Comparison of ENCODE assay signal across 9 cellular contexts in genomic region chr7:42235734-42236133, GRCh38. TPM values are rescaled to one million over a fixed set of nuclear protein-coding genes. Genes with fewer than 3 reads are reported as not detected.
A peak's percentile ranks its signal among the peaks of the same experiment; 100 is the strongest.
DNase-seq lines count a peak whose midpoint lies in the region; ATAC-seq and TF ChIP-seq lines count a peak whose summit lies in the region.
"Had no signal": no experiment of that assay in that cellular context is flagged by ENCODE, and none has a peak within 500 bp of the region (broad histone marks: within the 10 kb centered on the region; RNA-seq: fewer than 3 reads in every experiment).

No MANE protein-coding gene starts in this region.

- no peak overlapping the region for H2BK15ac ChIP-seq in IMR-90 (ENCODE audit: low read depth, low read length)

- no peak overlapping the region for H2BK5ac ChIP-seq in IMR-90 (ENCODE audit: low read depth, low read length, poor library complexity, severe bottlenecking)

- H3K4me1 Mint-ChIP-seq in dendritic cell treated with granulocyte-macrophage colony-stimulating factor and Interleukin-4, amounts not matched to agents 40 ng/mL and 50 ng/mL, for 4 days (ENCODE audit: low read depth), result peaks cover 23% of the 10 kb centered on the region
- H3K4me1 Mint-ChIP-seq in naive thymus-derived CD4-positive, alpha-beta T cell, result peaks cover 11 to 21% (median 17%) of the 10 kb centered on the region in 7 donors

- ATAC-seq in IMR-90 (ENCODE audit: low read depth), result no peak
- no peak for ATAC-seq in naive thymus-derived CD4-positive, alpha-beta T cell
- ATAC-seq in GM21515 (IDR thresholded peaks at IDR 0.05; ENCODE audit: unreplicated experiment), result no peak
- no peak for ATAC-seq in GM18909 (IDR thresholded peaks at IDR 0.05; ENCODE audit: poor library complexity, unreplicated experiment)

- H3K56ac ChIP-seq in IMR-90 (ENCODE audit: extremely low read depth, insufficient read depth, low read length), result peak overlapping the region; percentile 43; the same call in 1 of the 2 replicates

- H4K20me1 ChIP-seq in IMR-90 (ENCODE audit: insufficient read depth, low read length), result peaks cover 13% of the 10 kb centered on the region

- H2BK120ac ChIP-seq in IMR-90 (ENCODE audit: low read depth, low read length), result peak overlapping the region; percentile 35; the same call in 1 of the 2 replicates

- peak overlapping the region; percentile 97 for H2AFZ ChIP-seq in IMR-90 (replicated peaks; ENCODE audit: low read length, poor library complexity)

- peak overlapping the region; percentile 16; the same call in 1 of the 2 replicates for H4K91ac ChIP-seq in IMR-90 (ENCODE audit: insufficient read depth, low read depth, low read length)

- no peak overlapping the region for H2AK5ac ChIP-seq in IMR-90 (ENCODE audit: low read depth, low read length)

- H3K4me2 ChIP-seq in IMR-90 (ENCODE audit: low read depth, low read length), result peak overlapping the region; percentile 86

- CTCF ChIA-PET in AG04449 (lab: Yijun Ruan, JAX), result interaction anchor here (1.3 kb wide), 1 partner anchor 294 kb away, joined by 3 read pairs; no protein-coding TSS in a partner anchor
- CTCF ChIA-PET in IMR-90 (lab: Yijun Ruan, JAX), result no interaction called here
- CTCF ChIA-PET in naive thymus-derived CD4-positive, alpha-beta T cell (lab: Charles Lee), result no interaction called here

- H3K79me1 ChIP-seq in IMR-90 (ENCODE audit: low read depth in 1 of 2, low read length in 2 of 2), result peaks cover 10 to 27% of the 10 kb centered on the region in 2 experiments; a peak in 3 of 4 replicates

- BruUV-seq in IMR-90 (replicated peaks; lab: Mats Ljungman, UMichigan), result no TSS peak

- intact Hi-C loops in IMR-90 (cut with micrococcal nuclease), result loop anchor here (2.0 to 5.0 kb wide), 6 partner anchors 83 to 597 kb away; no protein-coding TSS in a partner anchor
- intact Hi-C loops in dendritic cell treated with granulocyte-macrophage colony-stimulating factor and Interleukin-4, amounts not matched to agents 40 ng/mL and 50 ng/mL, for 4 days (cut with micrococcal nuclease), result loop anchor here (10.0 kb wide), 1 partner anchor 59 kb away; no protein-coding TSS in a partner anchor
- intact Hi-C loops in naive thymus-derived CD4-positive, alpha-beta T cell (cut with micrococcal nuclease), result no loop called here

- peak overlapping the region; percentile 86 for H3K4me3 ChIP-seq in AG04449 (ENCODE audit: low read depth, low read length)
- peak overlapping the region; percentile 55 for H3K4me3 ChIP-seq in IMR-90 (ENCODE audit: insufficient read depth, low read depth, low read length)
- no peak overlapping the region for H3K4me3 ChIP-seq in naive thymus-derived CD4-positive, alpha-beta T cell (ENCODE audit: low read length)

- no peaks in the 10 kb centered on the region for H3K9me3 ChIP-seq in IMR-90 (ENCODE audit: control insufficient read depth, insufficient read depth, low read length)
- H3K9me3 ChIP-seq in naive thymus-derived CD4-positive, alpha-beta T cell (ENCODE audit: control insufficient read depth in 2 of 3, low read length in 3 of 3), result no peaks in the 10 kb centered on the region

- in situ Hi-C loops in IMR-90 (cut with MboI; ENCODE audit: low sequenced_read_pairs), result loop anchor here (25.0 kb wide), 1 partner anchor 248 kb away; no protein-coding TSS in a partner anchor

- H3K27ac ChIP-seq in IMR-90 (ENCODE audit: insufficient read depth, low read length), result peak overlapping the region; percentile 88
- H3K27ac ChIP-seq in naive thymus-derived CD4-positive, alpha-beta T cell (ENCODE audit: low read depth, low read length), result no peak overlapping the region

- no peak overlapping the region for H2BK20ac ChIP-seq in IMR-90 (ENCODE audit: low read depth, low read length)

- no peaks in the 10 kb centered on the region for H3K36me3 Mint-ChIP-seq in dendritic cell treated with granulocyte-macrophage colony-stimulating factor and Interleukin-4, amounts not matched to agents 40 ng/mL and 50 ng/mL, for 4 days (ENCODE audit: low read depth)
- H3K36me3 Mint-ChIP-seq in naive thymus-derived CD4-positive, alpha-beta T cell, result no peaks in the 10 kb centered on the region

- TF ChIP-seq CTCF in AG04449 (IDR thresholded peaks at IDR 0.05; ENCODE audit: insufficient read depth, low read length, missing control alignments) (no peak), IMR-90 (conservative IDR thresholded peaks at IDR 0.05; ENCODE audit: low read depth, low read length) (no peak)

- H4K5ac ChIP-seq in IMR-90 (ENCODE audit: low read depth, low read length), result 0 out of 2 replicates have a peak overlapping the region, but pooled peaks have one; percentile 18

- H3K27me3 Mint-ChIP-seq in dendritic cell treated with granulocyte-macrophage colony-stimulating factor and Interleukin-4, amounts not matched to agents 40 ng/mL and 50 ng/mL, for 4 days, result peaks cover 78% of the 10 kb centered on the region
- H3K27me3 Mint-ChIP-seq in naive thymus-derived CD4-positive, alpha-beta T cell, result peaks cover 55 to 80% (median 71%) of the 10 kb centered on the region in 5 donors

- TF ChIP-seq POLR2A in IMR-90 (IDR thresholded peaks at IDR 0.05; ENCODE audit: low read depth, low read length), result no peak

- DNase-seq in AG04449 (ENCODE audit: low read depth, low spot score) (no peak), IMR-90 (no peak), NCI-H2081 treated with DMSO at 0.1 percent for 48 hours (lab: John Stamatoyannopoulos, UW) (no peak)
- DNase-seq in naive thymus-derived CD4-positive, alpha-beta T cell, result no peak
- no peak for DNase-seq in effector CD4-positive, alpha-beta T cell
- DNase-seq: NCI-H1694 had no signal

- H2AK9ac ChIP-seq in IMR-90 (replicated peaks; ENCODE audit: low read depth, low read length, poor library complexity), result peak overlapping the region; percentile 25

- POLR2A ChIA-PET in AG04449 (lab: Yijun Ruan, JAX) (no interaction called here), IMR-90 (lab: Charles Lee; ENCODE audit: unreplicated experiment) (no interaction called here)
- POLR2A ChIA-PET in naive thymus-derived CD4-positive, alpha-beta T cell (lab: Charles Lee), result no interaction called here

- H4K8ac ChIP-seq in IMR-90 (ENCODE audit: low read depth in 2 of 2, low read length in 2 of 2), result peak overlapping the region; percentile 54 to 81; a peak in 2 of 4 replicates

- WGBS in IMR-90 (ENCODE audit: extremely low coverage in 2 of 2, insufficient read length in 1 of 2), 2 experiments, result 20% methylated on average over 2 of the region's 12 CpGs; no CpG with 5 or more reads in 1 of the 2 experiments

- peak overlapping the region; percentile 56 for H3K18ac ChIP-seq in IMR-90 (ENCODE audit: low read depth, low read length)

- peak overlapping the region; percentile 83 for H3K9ac ChIP-seq in IMR-90 (ENCODE audit: low read depth, low read length)

- H3K4me1 ChIP-seq in IMR-90 (ENCODE audit: control insufficient read depth, insufficient read depth, low read length), result peaks cover 11% of the 10 kb centered on the region
- H3K4me1 ChIP-seq in naive thymus-derived CD4-positive, alpha-beta T cell (ENCODE audit: control insufficient read depth in 2 of 2, insufficient read depth in 2 of 2, low read length in 2 of 2), result no peaks in the 10 kb centered on the region

- H3K4me3 Mint-ChIP-seq in dendritic cell treated with granulocyte-macrophage colony-stimulating factor and Interleukin-4, amounts not matched to agents 40 ng/mL and 50 ng/mL, for 4 days, result peak overlapping the region; percentile 30
- H3K4me3 Mint-ChIP-seq in naive thymus-derived CD4-positive, alpha-beta T cell, result peak overlapping the region; percentile 64 to 93 (median 77)

- 0 out of 2 replicates have a peak overlapping the region, but pooled peaks have one; percentile 14 for H3K14ac ChIP-seq in IMR-90 (replicated peaks; ENCODE audit: low read depth, low read length)

- no peaks in the 10 kb centered on the region for H3K9me3 Mint-ChIP-seq in dendritic cell treated with granulocyte-macrophage colony-stimulating factor and Interleukin-4, amounts not matched to agents 40 ng/mL and 50 ng/mL, for 4 days
- peaks cover 0 to 4% (median 0%) of the 10 kb centered on the region in 11 donors for H3K9me3 Mint-ChIP-seq in naive thymus-derived CD4-positive, alpha-beta T cell

- no peaks in the 10 kb centered on the region for H3K27me3 ChIP-seq in IMR-90 (ENCODE audit: control insufficient read depth, insufficient read depth, low read length)
- peaks cover 0 to 3% of the 10 kb centered on the region in 2 donors for H3K27me3 ChIP-seq in naive thymus-derived CD4-positive, alpha-beta T cell (ENCODE audit: control insufficient read depth in 2 of 2, insufficient read depth in 2 of 2, low read length in 2 of 2)

- no peak for TF ChIP-seq RAD21 in IMR-90 (IDR thresholded peaks at IDR 0.05; ENCODE audit: low read length)

- peak overlapping the region; percentile 91 for H3K23ac ChIP-seq in IMR-90 (ENCODE audit: low read depth, low read length)

- no peak overlapping the region for H3K27ac Mint-ChIP-seq in dendritic cell treated with granulocyte-macrophage colony-stimulating factor and Interleukin-4, amounts not matched to agents 40 ng/mL and 50 ng/mL, for 4 days
- H3K27ac Mint-ChIP-seq in naive thymus-derived CD4-positive, alpha-beta T cell, result peak overlapping the region in 1 of 9 donors; percentile 51

- H3K36me3 ChIP-seq in IMR-90 (ENCODE audit: control insufficient read depth, insufficient read depth, low read length), result peaks cover 1% of the 10 kb centered on the region; the same call in 1 of the 2 replicates
- no peaks in the 10 kb centered on the region for H3K36me3 ChIP-seq in naive thymus-derived CD4-positive, alpha-beta T cell (ENCODE audit: control insufficient read depth in 2 of 3, insufficient read depth in 3 of 3, low read length in 3 of 3)

- no peaks in the 10 kb centered on the region for H3K9me1 ChIP-seq in IMR-90 (ENCODE audit: insufficient read depth, low read length)

- peak overlapping the region; percentile 42; the same call in 1 of the 2 replicates for H3K4ac ChIP-seq in IMR-90 (ENCODE audit: low read depth, low read length)

- dilution Hi-C loops in IMR-90 (cut with HindIII; ENCODE audit: low sequenced_read_pairs, unreplicated experiment), result no loop called here

TF ChIP-seq in IMR-90, 13 proteins besides CTCF, POLR2A, EP300 and RAD21 (continues in another document):
- TF ChIP-seq USF2 (IDR thresholded peaks at IDR 0.05; ENCODE audit: low read depth, low read length) (no peak), BHLHE40 (IDR thresholded peaks at IDR 0.05; ENCODE audit: low read depth, low read length) (no peak), FOS (IDR thresholded peaks at IDR 0.05; ENCODE audit: low read depth, low read length) (no peak)

RNA-seq across cellular contexts. Expression of gene GLI3, which starts 1.3 kb away (rescaled TPM):
- 1.3 and 1.7 TPM in 2 replicates for total RNA-seq in IMR-90 (2012; rRNA removed)
- 3.9 TPM in 2 replicates for polyA plus RNA-seq in IMR-90 (2012; rRNA removed)
- polyA plus RNA-seq in IMR-90 (2012; cell fraction: cytosol; rRNA removed), result 2.5 and 4.5 TPM in 2 replicates
- 5.9 and 9.0 TPM in 2 replicates for polyA plus RNA-seq in IMR-90 (2012; cell fraction: nucleus; rRNA removed; ENCODE audit: low replicate concordance)
- total RNA-seq in naive thymus-derived CD4-positive, alpha-beta T cell, result under 1 TPM in 2 of 5 experiments, not detected in 3; 0.32 to 0.95 TPM
- under 1 TPM in 1 of 2 donors, not detected in 1; 0.54 TPM for polyA plus RNA-seq in naive thymus-derived CD4-positive, alpha-beta T cell

Comparison
In these comparisons a context has a peak if more than half of its experiments do, and no peak if none do; other contexts are left out.
1. intact Hi-C loops: an anchor here in IMR-90 (2.0 to 5.0 kb wide) and dendritic cell treated with granulocyte-macrophage colony-stimulating factor and Interleukin-4, amounts not matched to agents 40 ng/mL and 50 ng/mL, for 4 days (10.0 kb wide); none called in naive thymus-derived CD4-positive, alpha-beta T cell.